10 cellular contexts compared by ENCODE assay signal in genomic region chr15:53962646-53963561, GRCh38. TPM values are rescaled to one million over a fixed set of nuclear protein-coding genes. Genes with fewer than 3 reads are reported as not detected.
DNase-seq lines count a peak whose midpoint lies in the region; ATAC-seq, FAIRE-seq and TF ChIP-seq lines count a peak whose summit lies in the region.
"Had no signal": no experiment of that assay in that cellular context is flagged by ENCODE, and none has a peak within 500 bp of the region (broad histone marks: within the 10 kb centered on the region; RNA-seq: fewer than 3 reads in every experiment).

No MANE protein-coding gene starts in this region.

- no peak overlapping the region for H3K4me3 ChIP-seq in GM12865 (ENCODE audit: low read depth, low read length)
- H3K4me3 ChIP-seq in Karpas-422 (ENCODE audit: low read length), result no peak overlapping the region
- H3K4me3 ChIP-seq: Peyer's patch had no signal

- H3K9me2 ChIP-seq in Karpas-422 (replicated peaks; ENCODE audit: insufficient read depth, low read length), result no peaks in the 10 kb centered on the region

- no peak for FAIRE-seq in urothelium cell line (lab: Jason Lieb, UNC)
- no peak for FAIRE-seq in GM19239 (lab: Jason Lieb, UNC)

- H3K27ac ChIP-seq in Karpas-422 (ENCODE audit: low read length), result no peak overlapping the region
- H3K27ac ChIP-seq: Peyer's patch had no signal

- TF ChIP-seq CTCF in GM12865 (IDR thresholded peaks at IDR 0.05; ENCODE audit: insufficient read depth, low read depth, low read length, missing control alignments), result peak; percentile 56

- H3K4me1 ChIP-seq in Karpas-422 (ENCODE audit: low read length), result no peaks in the 10 kb centered on the region
- H3K4me1 ChIP-seq: Peyer's patch had no signal

- no peak overlapping the region for H2AFZ ChIP-seq in Karpas-422 (ENCODE audit: low read length)

- no peaks in the 10 kb centered on the region for H3K36me3 ChIP-seq in Karpas-422 (ENCODE audit: insufficient read depth, low read length)
- H3K36me3 ChIP-seq: Peyer's patch had no signal

- no peak overlapping the region for H3K9ac ChIP-seq in Karpas-422 (ENCODE audit: low read length)

- H3K9me3 ChIP-seq in Karpas-422 (ENCODE audit: low read length), result no peaks in the 10 kb centered on the region; the same call in 1 of the 2 replicates
- H3K9me3 ChIP-seq: Peyer's patch had no signal

- H4K20me1 ChIP-seq in Karpas-422 (ENCODE audit: insufficient read depth, low read depth, low read length), result no peaks in the 10 kb centered on the region

- no peak overlapping the region for H3K4me2 ChIP-seq in Karpas-422 (ENCODE audit: low read depth, low read length, poor library complexity, severe bottlenecking)

- peak; percentile 57 for DNase-seq in GM12865 (ENCODE audit: low read depth)
- DNase-seq in Karpas-422, result peak; percentile 70
- DNase-seq in activated naive CD4-positive, alpha-beta T cell treated with anti-CD3 and anti-CD28 coated beads, Interleukin-2, amount 50 U/mL, for 16 hours, result peak; percentile 20
- DNase-seq in left kidney (ENCODE audit: low read depth, low spot score), result peak; percentile 57
- DNase-seq in urothelium cell line (ENCODE audit: low spot score), result peak; percentile 4
- no peak for DNase-seq in GM19239 (ENCODE audit: insufficient read length, low spot score)
- DNase-seq: stimulated activated naive B cell treated with anti-CD40 and anti-IgM and Interleukin-4, amounts not matched to agents 10 μg/mL and 1 μg/mL and 100 μg/mL, for 72 hours had no signal

- no peaks in the 10 kb centered on the region for H3K27me3 ChIP-seq in Karpas-422 (ENCODE audit: low read length)
- H3K27me3 ChIP-seq: Peyer's patch had no signal

- ATAC-seq in GM19035 (IDR thresholded peaks at IDR 0.05; ENCODE audit: unreplicated experiment), result no peak

- no peaks in the 10 kb centered on the region for H3K79me2 ChIP-seq in Karpas-422 (ENCODE audit: low read length)

RNA-seq across cellular contexts. Expression of gene UNC13C, which starts 15.3 kb away (rescaled TPM):
- total RNA-seq in Karpas-422 (2014; rRNA removed; shearing (Covaris generic); ENCODE audit: low replicate concordance), result not detected in 2 replicates
- total RNA-seq: glomerular endothelial cell had no signal
